1 cellular context compared by ENCODE assay signal in the genomic region with DNA sequence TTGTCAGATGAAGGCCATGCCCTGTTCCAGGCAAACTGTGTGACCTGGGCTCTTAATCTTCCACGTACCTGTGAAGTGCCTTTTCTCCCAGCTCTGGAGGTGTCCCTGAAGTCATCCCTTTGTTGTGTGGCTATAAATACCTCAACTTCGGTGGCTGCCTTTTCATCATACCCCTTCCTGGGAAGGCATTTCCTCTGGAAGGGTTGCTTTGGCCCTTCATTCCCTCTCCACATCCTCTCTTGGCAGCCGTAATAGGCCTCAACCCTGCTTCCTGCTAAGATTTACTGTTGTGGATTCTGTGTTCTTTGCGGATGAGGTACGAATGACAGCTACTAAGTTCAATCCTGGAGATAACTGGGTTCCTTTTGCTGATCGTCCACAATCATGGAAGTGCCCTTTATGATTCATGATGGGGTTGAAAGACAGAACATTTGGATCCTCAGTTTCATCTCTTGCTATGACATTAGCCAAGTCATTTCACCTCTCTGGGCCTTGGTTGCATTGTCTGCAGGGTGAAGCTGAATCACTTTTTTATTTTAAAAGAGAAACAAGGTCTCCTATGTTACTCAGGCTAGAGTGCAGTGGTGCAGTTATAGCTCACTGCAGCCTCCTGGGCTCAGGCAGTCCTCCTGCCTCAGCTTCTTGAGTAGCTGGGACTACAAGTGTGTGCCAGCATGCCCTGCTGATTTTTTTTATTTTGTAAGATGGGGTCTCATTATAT.
TF ChIP-seq lines count a peak whose summit lies in the region.

No MANE protein-coding gene starts in this region.

TF ChIP-seq in GM23338, 12 proteins besides CTCF, POLR2A, EP300 and RAD21 (continued from another document):
- TF ChIP-seq, protein P1, sequence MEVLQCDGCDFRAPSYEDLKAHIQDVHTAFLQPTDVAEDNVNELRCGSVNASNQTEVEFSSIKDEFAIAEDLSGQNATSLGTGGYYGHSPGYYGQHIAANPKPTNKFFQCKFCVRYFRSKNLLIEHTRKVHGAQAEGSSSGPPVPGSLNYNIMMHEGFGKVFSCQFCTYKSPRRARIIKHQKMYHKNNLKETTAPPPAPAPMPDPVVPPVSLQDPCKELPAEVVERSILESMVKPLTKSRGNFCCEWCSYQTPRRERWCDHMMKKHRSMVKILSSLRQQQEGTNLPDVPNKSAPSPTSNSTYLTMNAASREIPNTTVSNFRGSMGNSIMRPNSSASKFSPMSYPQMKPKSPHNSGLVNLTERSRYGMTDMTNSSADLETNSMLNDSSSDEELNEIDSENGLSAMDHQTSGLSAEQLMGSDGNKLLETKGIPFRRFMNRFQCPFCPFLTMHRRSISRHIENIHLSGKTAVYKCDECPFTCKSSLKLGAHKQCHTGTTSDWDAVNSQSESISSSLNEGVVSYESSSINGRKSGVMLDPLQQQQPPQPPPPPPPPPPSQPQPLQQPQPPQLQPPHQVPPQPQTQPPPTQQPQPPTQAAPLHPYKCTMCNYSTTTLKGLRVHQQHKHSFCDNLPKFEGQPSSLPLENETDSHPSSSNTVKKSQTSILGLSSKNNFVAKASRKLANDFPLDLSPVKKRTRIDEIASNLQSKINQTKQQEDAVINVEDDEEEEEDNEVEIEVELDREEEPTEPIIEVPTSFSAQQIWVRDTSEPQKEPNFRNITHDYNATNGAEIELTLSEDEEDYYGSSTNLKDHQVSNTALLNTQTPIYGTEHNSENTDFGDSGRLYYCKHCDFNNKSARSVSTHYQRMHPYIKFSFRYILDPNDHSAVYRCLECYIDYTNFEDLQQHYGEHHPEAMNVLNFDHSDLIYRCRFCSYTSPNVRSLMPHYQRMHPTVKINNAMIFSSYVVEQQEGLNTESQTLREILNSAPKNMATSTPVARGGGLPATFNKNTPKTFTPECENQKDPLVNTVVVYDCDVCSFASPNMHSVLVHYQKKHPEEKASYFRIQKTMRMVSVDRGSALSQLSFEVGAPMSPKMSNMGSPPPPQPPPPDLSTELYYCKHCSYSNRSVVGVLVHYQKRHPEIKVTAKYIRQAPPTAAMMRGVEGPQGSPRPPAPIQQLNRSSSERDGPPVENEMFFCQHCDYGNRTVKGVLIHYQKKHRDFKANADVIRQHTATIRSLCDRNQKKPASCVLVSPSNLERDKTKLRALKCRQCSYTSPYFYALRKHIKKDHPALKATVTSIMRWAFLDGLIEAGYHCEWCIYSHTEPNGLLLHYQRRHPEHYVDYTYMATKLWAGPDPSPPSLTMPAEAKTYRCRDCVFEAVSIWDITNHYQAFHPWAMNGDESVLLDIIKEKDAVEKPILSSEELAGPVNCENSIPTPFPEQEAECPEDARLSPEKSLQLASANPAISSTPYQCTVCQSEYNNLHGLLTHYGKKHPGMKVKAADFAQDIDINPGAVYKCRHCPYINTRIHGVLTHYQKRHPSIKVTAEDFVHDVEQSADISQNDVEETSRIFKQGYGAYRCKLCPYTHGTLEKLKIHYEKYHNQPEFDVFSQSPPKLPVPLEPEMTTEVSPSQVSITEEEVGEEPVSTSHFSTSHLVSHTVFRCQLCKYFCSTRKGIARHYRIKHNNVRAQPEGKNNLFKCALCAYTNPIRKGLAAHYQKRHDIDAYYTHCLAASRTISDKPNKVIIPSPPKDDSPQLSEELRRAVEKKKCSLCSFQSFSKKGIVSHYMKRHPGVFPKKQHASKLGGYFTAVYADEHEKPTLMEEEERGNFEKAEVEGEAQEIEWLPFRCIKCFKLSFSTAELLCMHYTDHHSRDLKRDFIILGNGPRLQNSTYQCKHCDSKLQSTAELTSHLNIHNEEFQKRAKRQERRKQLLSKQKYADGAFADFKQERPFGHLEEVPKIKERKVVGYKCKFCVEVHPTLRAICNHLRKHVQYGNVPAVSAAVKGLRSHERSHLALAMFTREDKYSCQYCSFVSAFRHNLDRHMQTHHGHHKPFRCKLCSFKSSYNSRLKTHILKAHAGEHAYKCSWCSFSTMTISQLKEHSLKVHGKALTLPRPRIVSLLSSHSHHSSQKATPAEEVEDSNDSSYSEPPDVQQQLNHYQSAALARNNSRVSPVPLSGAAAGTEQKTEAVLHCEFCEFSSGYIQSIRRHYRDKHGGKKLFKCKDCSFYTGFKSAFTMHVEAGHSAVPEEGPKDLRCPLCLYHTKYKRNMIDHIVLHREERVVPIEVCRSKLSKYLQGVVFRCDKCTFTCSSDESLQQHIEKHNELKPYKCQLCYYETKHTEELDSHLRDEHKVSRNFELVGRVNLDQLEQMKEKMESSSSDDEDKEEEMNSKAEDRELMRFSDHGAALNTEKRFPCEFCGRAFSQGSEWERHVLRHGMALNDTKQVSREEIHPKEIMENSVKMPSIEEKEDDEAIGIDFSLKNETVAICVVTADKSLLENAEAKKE (CRISPR knock-in tag; IDR thresholded peaks at IDR 0.05) = no peak
- TF ChIP-seq POLR2AphosphoS5 (IDR thresholded peaks at IDR 0.05; ENCODE audit: low read depth) (no peak), ETS1 (IDR thresholded peaks at IDR 0.05) (no peak), JUNB (IDR thresholded peaks at IDR 0.05; ENCODE audit: unreplicated experiment) (no peak), CREB1 (CRISPR knock-in tag; IDR thresholded peaks at IDR 0.05; ENCODE audit: low read depth) (no peak)
- TF ChIP-seq, protein P2, sequence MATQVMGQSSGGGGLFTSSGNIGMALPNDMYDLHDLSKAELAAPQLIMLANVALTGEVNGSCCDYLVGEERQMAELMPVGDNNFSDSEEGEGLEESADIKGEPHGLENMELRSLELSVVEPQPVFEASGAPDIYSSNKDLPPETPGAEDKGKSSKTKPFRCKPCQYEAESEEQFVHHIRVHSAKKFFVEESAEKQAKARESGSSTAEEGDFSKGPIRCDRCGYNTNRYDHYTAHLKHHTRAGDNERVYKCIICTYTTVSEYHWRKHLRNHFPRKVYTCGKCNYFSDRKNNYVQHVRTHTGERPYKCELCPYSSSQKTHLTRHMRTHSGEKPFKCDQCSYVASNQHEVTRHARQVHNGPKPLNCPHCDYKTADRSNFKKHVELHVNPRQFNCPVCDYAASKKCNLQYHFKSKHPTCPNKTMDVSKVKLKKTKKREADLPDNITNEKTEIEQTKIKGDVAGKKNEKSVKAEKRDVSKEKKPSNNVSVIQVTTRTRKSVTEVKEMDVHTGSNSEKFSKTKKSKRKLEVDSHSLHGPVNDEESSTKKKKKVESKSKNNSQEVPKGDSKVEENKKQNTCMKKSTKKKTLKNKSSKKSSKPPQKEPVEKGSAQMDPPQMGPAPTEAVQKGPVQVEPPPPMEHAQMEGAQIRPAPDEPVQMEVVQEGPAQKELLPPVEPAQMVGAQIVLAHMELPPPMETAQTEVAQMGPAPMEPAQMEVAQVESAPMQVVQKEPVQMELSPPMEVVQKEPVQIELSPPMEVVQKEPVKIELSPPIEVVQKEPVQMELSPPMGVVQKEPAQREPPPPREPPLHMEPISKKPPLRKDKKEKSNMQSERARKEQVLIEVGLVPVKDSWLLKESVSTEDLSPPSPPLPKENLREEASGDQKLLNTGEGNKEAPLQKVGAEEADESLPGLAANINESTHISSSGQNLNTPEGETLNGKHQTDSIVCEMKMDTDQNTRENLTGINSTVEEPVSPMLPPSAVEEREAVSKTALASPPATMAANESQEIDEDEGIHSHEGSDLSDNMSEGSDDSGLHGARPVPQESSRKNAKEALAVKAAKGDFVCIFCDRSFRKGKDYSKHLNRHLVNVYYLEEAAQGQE (IDR thresholded peaks at IDR 0.05; ENCODE audit: unreplicated experiment) = no peak
